In the genomic region with DNA sequence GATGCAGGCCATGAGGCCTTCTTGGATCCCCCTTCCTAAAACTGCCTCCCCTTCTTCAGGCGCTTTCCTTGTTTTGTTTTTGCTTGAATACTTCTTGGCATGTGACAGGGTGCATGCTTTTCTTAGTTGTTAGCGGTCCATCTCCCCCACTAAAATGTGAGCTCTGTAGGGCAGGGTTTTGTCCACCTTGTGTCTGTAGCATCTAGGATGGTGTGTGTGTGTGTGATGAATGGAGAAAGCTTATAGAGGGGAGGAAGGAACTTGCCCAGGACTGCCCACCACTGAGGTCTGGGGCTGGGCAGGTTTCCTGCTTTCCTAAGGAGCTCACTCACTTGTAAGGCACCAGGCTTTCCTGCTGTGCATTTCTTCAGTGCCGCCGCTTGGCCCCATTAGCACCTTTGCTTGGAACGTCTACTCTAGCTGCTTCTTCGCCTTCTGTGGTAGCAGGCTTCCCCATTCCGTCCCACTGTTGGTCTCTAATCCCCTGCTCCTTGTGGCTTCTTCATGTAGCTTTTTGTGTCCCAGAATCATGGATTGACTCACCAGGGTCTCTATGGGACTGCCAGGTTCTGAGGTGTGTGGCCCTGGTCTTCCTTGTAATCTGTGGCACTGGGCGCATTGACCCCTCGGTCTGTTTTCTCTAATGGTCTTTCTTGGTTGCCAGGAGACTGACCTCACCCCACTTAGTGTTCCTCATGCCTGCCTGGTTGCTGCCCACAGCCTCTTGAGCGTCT, we compare ENCODE assay signal across 12 cellular contexts. TPM values are rescaled to one million over a fixed set of nuclear protein-coding genes. Genes with fewer than 3 reads are reported as not detected.
DNase-seq lines count a peak whose midpoint lies in the region; ATAC-seq, FAIRE-seq and TF ChIP-seq lines count a peak whose summit lies in the region.
"Had no signal": no experiment of that assay in that cellular context is flagged by ENCODE, and none has a peak within 500 bp of the region (broad histone marks: within the 10 kb centered on the region; RNA-seq: fewer than 3 reads in every experiment).

No MANE protein-coding gene starts in this region.

- peaks cover 32 to 36% of the 10 kb centered on the region in 2 donors for H3K36me3 Mint-ChIP-seq in CD14-positive monocyte
- H3K36me3 Mint-ChIP-seq in nephron (ENCODE audit: low read depth), result peaks cover 29% of the 10 kb centered on the region

- in situ Hi-C loops in K562 (cut with MboI), result no loop called here

- RAD21 ChIA-PET in HCT116 (lab: Charles Lee; ENCODE audit: low non-redundant PET in 1 of 2, low total read pairs in 2 of 2, uncharacterized antibody in 2 of 2, unreplicated experiment in 2 of 2), result no interaction called here

- intact Hi-C loops in CD14-positive monocyte (cut with micrococcal nuclease) (loop anchor here in 1 of 2 donors (5.0 kb wide), 1 partner anchor 61 kb away; a partner anchor contains a TSS), HCT116 (cut with micrococcal nuclease) (loop anchor here (10.0 kb wide), 1 partner anchor 99 kb away; no protein-coding TSS in a partner anchor), K562 (cut with micrococcal nuclease) (no loop called here)

- peaks cover 16% of the 10 kb centered on the region for H3K9me1 ChIP-seq in K562 (ENCODE audit: control insufficient read depth, insufficient read depth, low read length)

- no peak for TF ChIP-seq CTCF in CD14-positive monocyte (IDR thresholded peaks at IDR 0.05)
- no peak for TF ChIP-seq CTCF in HCT116 (IDR thresholded peaks at IDR 0.05 in 2 of 3, conservative IDR thresholded peaks at IDR 0.05 in 1 of 3; ENCODE audit: borderline replicate concordance in 1 of 3, insufficient read depth in 1 of 3, low read depth in 2 of 3, low read length in 2 of 3)
- TF ChIP-seq CTCF in K562 (IDR thresholded peaks at IDR 0.05 in 2 of 3, conservative IDR thresholded peaks at IDR 0.05 in 1 of 3; ENCODE audit: insufficient read depth in 2 of 3, low read depth in 1 of 3, low read length in 3 of 3), result 0 out of 6 replicates have a peak, but pooled peaks of 1 of the 3 experiments have one; percentile 35
- no peak for TF ChIP-seq CTCF in nephron (IDR thresholded peaks at IDR 0.05; ENCODE audit: unreplicated experiment in 3 of 3)

- no peak overlapping the region for H3K4me3 ChIP-seq in HCT116 (replicated peaks in 1 of 2; ENCODE audit: low read depth in 1 of 2, low read length in 2 of 2)
- peak overlapping the region; percentile 1; the same call in 1 of the 2 replicates for H3K4me3 ChIP-seq in K562
- H3K4me3 ChIP-seq: SJCRH30 had no signal

- H3K27me3 ChIP-seq in HCT116 (ENCODE audit: insufficient read depth, low read length) (no peaks in the 10 kb centered on the region), K562 (ENCODE audit: control insufficient read depth in 2 of 2, insufficient read depth in 2 of 2, low read length in 2 of 2) (no peaks in the 10 kb centered on the region)
- H3K27me3 ChIP-seq: SJCRH30 had no signal

- H3K4me1 Mint-ChIP-seq in CD14-positive monocyte (peaks cover 37% of the 10 kb centered on the region), nephron (peaks cover 39% of the 10 kb centered on the region)

- CTCF ChIA-PET in HCT116 (lab: Charles Lee), result no interaction called here
- CTCF ChIA-PET in K562 (lab: Yijun Ruan, JAX; ENCODE audit: low intra/inter-chr PET ratio), result interaction anchor here (2.8 kb wide), 1 partner anchor 113 kb away, joined by 19 read pairs; no protein-coding TSS in a partner anchor

- H3K4me2 ChIP-seq in HCT116 (ENCODE audit: low read length) (no peak overlapping the region), K562 (ENCODE audit: insufficient read depth, low read length) (peak overlapping the region; percentile 76)
- H3K4me2 ChIP-seq: KMS-11 had no signal

- FAIRE-seq in K562 (lab: Jason Lieb, UNC), result no peak

- WGBS in K562 (ENCODE audit: insufficient coverage, low coverage, missing lambda C conversion rate), result 73% methylated on average over 10 of the region's 10 CpGs

- DNase-seq in CD14-positive monocyte (ENCODE audit: low spot score) (peak; percentile 14), HCT116 (ENCODE audit: low read depth, low spot score) (no peak), K562 (ENCODE audit: extremely low read depth in 1 of 4, low spot score in 3 of 4) (peak in 1 of 4 experiments; percentile 47), A172 (ENCODE audit: low spot score) (no peak), NCI-H446 treated with DMSO at 0.1 percent for 48 hours (lab: John Stamatoyannopoulos, UW) (no peak), NK-92 (lab: John Stamatoyannopoulos, UW; ENCODE audit: unreplicated experiment) (no peak), NCI-H69 (lab: John Stamatoyannopoulos, UW) (no peak)
- DNase-seq: kidney glomerular epithelial cell, retina, SJCRH30 had no signal

- TF ChIP-seq POLR2A in HCT116 (IDR thresholded peaks at IDR 0.05; ENCODE audit: borderline replicate concordance, extremely low read depth, insufficient read depth, insufficient read length) (no peak), K562 (conservative IDR thresholded peaks at IDR 0.05) (no peak)

- no peak overlapping the region for H3K27ac ChIP-seq in HCT116 (ENCODE audit: low read depth, low read length)
- peak overlapping the region; percentile 38 for H3K27ac ChIP-seq in K562 (ENCODE audit: extremely low read depth, low read depth, low read length)
- H3K27ac ChIP-seq: KMS-11, SJCRH30 had no signal

- H3K9me3 Mint-ChIP-seq in CD14-positive monocyte (no peaks in the 10 kb centered on the region), nephron (no peaks in the 10 kb centered on the region)

- POLR2A ChIA-PET in HCT116 (lab: Charles Lee), result no interaction called here
- POLR2A ChIA-PET in K562 (lab: Yijun Ruan, JAX), result interaction anchor here (0.6 to 10.4 kb wide), 27 partner anchors 8 to 327 kb away, joined by 3 to 145 read pairs (median 4); a partner anchor contains a TSS

- TF ChIP-seq RAD21 in HCT116 (IDR thresholded peaks at IDR 0.05; ENCODE audit: low read depth), result no peak
- TF ChIP-seq RAD21 in K562 (CRISPR knock-in tag; conservative IDR thresholded peaks at IDR 0.05 in 1 of 2, IDR thresholded peaks at IDR 0.05 in 1 of 2), result no peak

- peaks cover 80% of the 10 kb centered on the region for H3K79me2 ChIP-seq in HCT116 (ENCODE audit: insufficient read depth, low read length)
- peaks cover 84% of the 10 kb centered on the region for H3K79me2 ChIP-seq in K562 (ENCODE audit: control insufficient read depth, insufficient read depth, low read length)

- H3K27ac Mint-ChIP-seq in CD14-positive monocyte (peak overlapping the region in 5 of 7 donors; percentile 18 to 83 (median 71)), nephron (peak overlapping the region; percentile 77 to 89 (median 85))

- H3K27me3 Mint-ChIP-seq in CD14-positive monocyte (ENCODE audit: low read depth in 3 of 3), result no peaks in the 10 kb centered on the region
- no peaks in the 10 kb centered on the region for H3K27me3 Mint-ChIP-seq in nephron (ENCODE audit: low read depth)

- H3K4me3 Mint-ChIP-seq in CD14-positive monocyte, result no peak overlapping the region
- peak overlapping the region; percentile 89 to 96 (median 93) for H3K4me3 Mint-ChIP-seq in nephron

- ATAC-seq in HCT116, result no peak
- ATAC-seq in K562, result no peak

- peaks cover 11% of the 10 kb centered on the region; the same call in 1 of the 2 replicates for H4K20me1 ChIP-seq in HCT116 (ENCODE audit: insufficient read depth)
- H4K20me1 ChIP-seq in K562 (replicated peaks; ENCODE audit: control insufficient read depth, insufficient read depth, low read length), result peaks cover 33% of the 10 kb centered on the region

- H2AFZ ChIP-seq in HCT116 (ENCODE audit: low read depth, low read length, poor library complexity, severe bottlenecking) (no peak overlapping the region), K562 (ENCODE audit: low read depth, low read length) (no peak overlapping the region)

- H3K9me3 ChIP-seq in HCT116 (ENCODE audit: control insufficient read depth in 1 of 2, insufficient read depth in 1 of 2, low read depth in 1 of 2, low read length in 2 of 2) (no peaks in the 10 kb centered on the region), K562 (replicated peaks; ENCODE audit: control insufficient read depth, insufficient read depth, low read depth, low read length) (no peaks in the 10 kb centered on the region)
- H3K9me3 ChIP-seq: SJCRH30 had no signal

- BruUV-seq in HCT116 (replicated peaks; lab: Mats Ljungman, UMichigan) (no TSS peak), K562 (replicated peaks; lab: Mats Ljungman, UMichigan) (no TSS peak)

- no peaks in the 10 kb centered on the region for H3K9me2 ChIP-seq in HCT116 (ENCODE audit: insufficient read depth)

- H3K36me3 ChIP-seq in HCT116 (ENCODE audit: control insufficient read depth in 1 of 2, insufficient read depth in 2 of 2, low read length in 2 of 2) (peaks cover 27 to 39% of the 10 kb centered on the region in 2 experiments), K562 (ENCODE audit: control insufficient read depth, insufficient read depth, low read length) (peaks cover 68% of the 10 kb centered on the region)

- H3K9ac ChIP-seq in HCT116 (ENCODE audit: low read length) (peak overlapping the region; percentile 32), K562 (ENCODE audit: insufficient read depth in 1 of 2, low read depth in 2 of 2, low read length in 2 of 2) (peak overlapping the region; percentile 39 to 89)
- H3K9ac ChIP-seq: KMS-11 had no signal

- H3K4me1 ChIP-seq in HCT116 (ENCODE audit: control insufficient read depth in 1 of 2, insufficient read depth in 2 of 2, low read length in 2 of 2) (peaks cover 13 to 38% of the 10 kb centered on the region in 2 experiments), K562 (replicated peaks in 1 of 2; ENCODE audit: control insufficient read depth in 2 of 2, insufficient read depth in 2 of 2, low read length in 2 of 2) (peaks cover 45 to 71% of the 10 kb centered on the region in 2 experiments)

- TF ChIP-seq EP300 in K562 (IDR thresholded peaks at IDR 0.05; ENCODE audit: low read length), result no peak

RNA-seq across cellular contexts. Expression of a gene that starts 3.3 kb away (rescaled TPM):
- polyA plus RNA-seq in CD14-positive monocyte (1 to 10 TPM; 1.2 to 1.4 TPM), K562 (2011; rRNA removed) (81.8 and 155 TPM in 2 replicates), K562 (2014; fragmentation: Illumina TruSeq; extraction: Trizol) (70.4 and 75.0 TPM in 2 replicates), K562 (2014; fragmentation: Nextera tagmentation; extraction: Ambion mirVana) (1 to 10 TPM; 5.9 to 7.7 TPM), K562 (2014; rRNA removed) (135 and 144 TPM in 2 replicates)
- total RNA-seq in HCT116 (2021; ENCODE audit: unreplicated experiment) (43.8 TPM), K562 (2014; rRNA removed) (107 and 108 TPM in 2 replicates), K562 (2014; rRNA removed; fragmentation: Illumina TruSeq; extraction: Trizol) (43.7 and 49.4 TPM in 2 replicates), K562 (2015; rRNA removed; fragmentation: Illumina TruSeq; extraction: Trizol) (80.1 and 81.2 TPM in 2 replicates), K562 (2021) (116 and 119 TPM in 2 replicates)
- 24.2 and 25.3 TPM in 2 replicates for polyA plus RNA-seq in HCT116 (2012)
- total RNA-seq in K562 (2011; cell fraction: chromatin; rRNA removed; ENCODE audit: low replicate concordance), result 638 and 1,105 TPM in 2 replicates
- total RNA-seq in K562 (2011; cell fraction: nucleolus; rRNA removed), result 550 and 577 TPM in 2 replicates
- total RNA-seq in K562 (2011; cell fraction: nucleoplasm; rRNA removed), result 502 and 511 TPM in 2 replicates
- 51.2 and 92.7 TPM in 2 replicates for polyA plus RNA-seq in K562 (2011; cell fraction: cytosol; rRNA removed)
- polyA plus RNA-seq in K562 (2011; cell fraction: nucleus; rRNA removed), result 1,167 and 1,418 TPM in 2 replicates
- polyA plus RNA-seq in K562 (2012), result 76.7 and 85.3 TPM in 2 replicates
- polyA minus RNA-seq in K562 (2011; rRNA and poly(A)+ RNA removed), result 62.1 and 82.0 TPM in 2 replicates
- polyA minus RNA-seq in K562 (2011; cell fraction: cytosol; rRNA and poly(A)+ RNA removed), result 35.2 and 46.4 TPM in 2 replicates
- 210 and 349 TPM in 2 replicates for polyA minus RNA-seq in K562 (2011; cell fraction: nucleus; rRNA and poly(A)+ RNA removed)
- total RNA-seq in A172 (2014; rRNA removed; shearing (Covaris generic)), result 16.2 and 20.1 TPM in 2 replicates

RNA-seq across cellular contexts. Expression of a gene that starts 32.6 kb away (rescaled TPM):
- 10 to 100 TPM; 45.0 to 47.4 TPM for polyA plus RNA-seq in CD14-positive monocyte
- 351 TPM for total RNA-seq in HCT116 (2021; ENCODE audit: unreplicated experiment)
- 240 and 283 TPM in 2 replicates for polyA plus RNA-seq in HCT116 (2012)
- 525 and 801 TPM in 2 replicates for total RNA-seq in K562 (2011; cell fraction: chromatin; rRNA removed; ENCODE audit: low replicate concordance)
- total RNA-seq in K562 (2011; cell fraction: nucleolus; rRNA removed), result 523 and 591 TPM in 2 replicates
- 545 and 554 TPM in 2 replicates for total RNA-seq in K562 (2011; cell fraction: nucleoplasm; rRNA removed)
- 2,045 and 2,260 TPM in 2 replicates for total RNA-seq in K562 (2014; rRNA removed)
- total RNA-seq in K562 (2014; rRNA removed; fragmentation: Illumina TruSeq; extraction: Trizol), result 1,191 and 1,409 TPM in 2 replicates
- 1,591 and 1,659 TPM in 2 replicates for total RNA-seq in K562 (2015; rRNA removed; fragmentation: Illumina TruSeq; extraction: Trizol)
- total RNA-seq in K562 (2021), result 1,289 and 1,311 TPM in 2 replicates
- polyA plus RNA-seq in K562 (2011; rRNA removed), result 1,082 and 1,351 TPM in 2 replicates
- polyA plus RNA-seq in K562 (2011; cell fraction: cytosol; rRNA removed), result 950 and 1,655 TPM in 2 replicates
- polyA plus RNA-seq in K562 (2011; cell fraction: nucleus; rRNA removed), result 1,008 and 1,512 TPM in 2 replicates
- 795 and 1,074 TPM in 2 replicates for polyA plus RNA-seq in K562 (2012)
- 1,518 and 1,621 TPM in 2 replicates for polyA plus RNA-seq in K562 (2014; fragmentation: Illumina TruSeq; extraction: Trizol)
- polyA plus RNA-seq in K562 (2014; fragmentation: Nextera tagmentation; extraction: Ambion mirVana), result 100 to 1,000 TPM; 162 to 207 TPM
- polyA plus RNA-seq in K562 (2014; rRNA removed), result 2,237 and 2,891 TPM in 2 replicates
- 896 and 959 TPM in 2 replicates for polyA minus RNA-seq in K562 (2011; rRNA and poly(A)+ RNA removed)
- polyA minus RNA-seq in K562 (2011; cell fraction: cytosol; rRNA and poly(A)+ RNA removed), result 618 and 835 TPM in 2 replicates
- 183 and 414 TPM in 2 replicates for polyA minus RNA-seq in K562 (2011; cell fraction: nucleus; rRNA and poly(A)+ RNA removed)
- 430 and 525 TPM in 2 replicates for total RNA-seq in A172 (2014; rRNA removed; shearing (Covaris generic))

RNA-seq across cellular contexts. Expression of a gene that starts 33.7 kb away (rescaled TPM):
- polyA plus RNA-seq in CD14-positive monocyte (10 to 100 TPM; 20.1 to 23.5 TPM), K562 (2011; rRNA removed) (102 and 189 TPM in 2 replicates), K562 (2014; fragmentation: Illumina TruSeq; extraction: Trizol) (140 and 177 TPM in 2 replicates), K562 (2014; fragmentation: Nextera tagmentation; extraction: Ambion mirVana) (1 to 10 TPM; 1.6 to 6.6 TPM), K562 (2014; rRNA removed) (258 and 265 TPM in 2 replicates)
- total RNA-seq in HCT116 (2021; ENCODE audit: unreplicated experiment) (67.3 TPM), K562 (2014; rRNA removed) (203 and 254 TPM in 2 replicates), K562 (2014; rRNA removed; fragmentation: Illumina TruSeq; extraction: Trizol) (31.5 and 47.4 TPM in 2 replicates), K562 (2015; rRNA removed; fragmentation: Illumina TruSeq; extraction: Trizol) (151 and 170 TPM in 2 replicates), K562 (2021) (222 and 242 TPM in 2 replicates)
- polyA plus RNA-seq in HCT116 (2012), result 43.8 and 47.9 TPM in 2 replicates
- 249 and 785 TPM in 2 replicates for total RNA-seq in K562 (2011; cell fraction: chromatin; rRNA removed; ENCODE audit: low replicate concordance)
- 623 and 778 TPM in 2 replicates for total RNA-seq in K562 (2011; cell fraction: nucleolus; rRNA removed)
- 344 and 378 TPM in 2 replicates for total RNA-seq in K562 (2011; cell fraction: nucleoplasm; rRNA removed)
- 155 and 253 TPM in 2 replicates for polyA plus RNA-seq in K562 (2011; cell fraction: cytosol; rRNA removed)
- polyA plus RNA-seq in K562 (2011; cell fraction: nucleus; rRNA removed), result 1,476 and 1,701 TPM in 2 replicates
- 173 and 189 TPM in 2 replicates for polyA plus RNA-seq in K562 (2012)
- 57.9 and 72.9 TPM in 2 replicates for polyA minus RNA-seq in K562 (2011; rRNA and poly(A)+ RNA removed)
- polyA minus RNA-seq in K562 (2011; cell fraction: cytosol; rRNA and poly(A)+ RNA removed), result 87.3 and 128 TPM in 2 replicates
- polyA minus RNA-seq in K562 (2011; cell fraction: nucleus; rRNA and poly(A)+ RNA removed), result 286 and 369 TPM in 2 replicates
- total RNA-seq in A172 (2014; rRNA removed; shearing (Covaris generic)), result 30.8 and 31.1 TPM in 2 replicates

RNA-seq across cellular contexts. Expression of a gene that starts 48.3 kb away (rescaled TPM):
- polyA plus RNA-seq in CD14-positive monocyte (1 to 10 TPM in 1 of 2 donors, under 1 TPM in 1; 0.73 to 1.1 TPM), K562 (2011; rRNA removed) (21.3 and 39.4 TPM in 2 replicates), K562 (2014; fragmentation: Illumina TruSeq; extraction: Trizol) (34.6 and 58.2 TPM in 2 replicates), K562 (2014; fragmentation: Nextera tagmentation; extraction: Ambion mirVana) (under 1 TPM; 0.04 to 0.15 TPM), K562 (2014; rRNA removed) (74.5 and 108 TPM in 2 replicates)
- total RNA-seq in HCT116 (2021; ENCODE audit: unreplicated experiment) (89.3 TPM), K562 (2014; rRNA removed) (16.4 and 27.9 TPM in 2 replicates), K562 (2014; rRNA removed; fragmentation: Illumina TruSeq; extraction: Trizol) (4.5 and 7.5 TPM in 2 replicates), K562 (2015; rRNA removed; fragmentation: Illumina TruSeq; extraction: Trizol) (9.8 and 11.3 TPM in 2 replicates), K562 (2021) (99.5 and 109 TPM in 2 replicates)
- 46.9 and 49.5 TPM in 2 replicates for polyA plus RNA-seq in HCT116 (2012)
- 77.3 and 229 TPM in 2 replicates for total RNA-seq in K562 (2011; cell fraction: chromatin; rRNA removed; ENCODE audit: low replicate concordance)
- 110 and 113 TPM in 2 replicates for total RNA-seq in K562 (2011; cell fraction: nucleolus; rRNA removed)
- total RNA-seq in K562 (2011; cell fraction: nucleoplasm; rRNA removed), result 89.5 and 103 TPM in 2 replicates
- 30.5 and 34.1 TPM in 2 replicates for polyA plus RNA-seq in K562 (2011; cell fraction: cytosol; rRNA removed)
- 388 and 500 TPM in 2 replicates for polyA plus RNA-seq in K562 (2011; cell fraction: nucleus; rRNA removed)
- 47.3 and 69.3 TPM in 2 replicates for polyA plus RNA-seq in K562 (2012)
- 5.1 and 6.4 TPM in 2 replicates for polyA minus RNA-seq in K562 (2011; rRNA and poly(A)+ RNA removed)
- 26.3 and 42.5 TPM in 2 replicates for polyA minus RNA-seq in K562 (2011; cell fraction: cytosol; rRNA and poly(A)+ RNA removed)
- 38.9 and 55.3 TPM in 2 replicates for polyA minus RNA-seq in K562 (2011; cell fraction: nucleus; rRNA and poly(A)+ RNA removed)
- 4.3 and 8.6 TPM in 2 replicates for total RNA-seq in A172 (2014; rRNA removed; shearing (Covaris generic))

Comparison
In these comparisons a context has a peak if more than half of its experiments do, and no peak if none do; other contexts are left out.
1. H3K4me3 Mint-ChIP-seq: peak in nephron (3 of 3); none in CD14-positive monocyte (0 of 2).